In the genomic region with DNA sequence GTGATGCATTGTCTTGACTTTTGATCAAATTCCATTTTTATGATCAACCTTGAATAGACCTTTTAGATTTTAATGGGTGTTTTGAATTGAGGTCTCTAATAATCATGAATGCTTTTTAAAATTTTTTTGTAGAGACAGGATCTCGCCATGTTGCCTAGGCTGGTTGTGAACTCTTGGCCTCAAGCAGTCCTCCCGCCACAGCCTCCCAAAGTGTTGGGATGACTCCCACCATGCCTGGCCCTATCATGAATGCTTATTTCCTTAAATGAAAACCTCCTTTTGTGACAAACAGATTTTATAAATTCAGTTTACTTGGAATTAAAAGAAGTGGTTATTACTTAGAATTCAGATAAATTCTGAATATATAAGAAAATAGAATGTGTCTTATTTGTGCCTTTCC, we compare ENCODE assay signal across 22 cellular contexts.
DNase-seq lines count a peak whose midpoint lies in the region; ATAC-seq and TF ChIP-seq lines count a peak whose summit lies in the region.
"Had no signal": no experiment of that assay in that cellular context is flagged by ENCODE, and none has a peak within 500 bp of the region (broad histone marks: within the 10 kb centered on the region; RNA-seq: fewer than 3 reads in every experiment).

No MANE protein-coding gene starts in this region.

- no peak for TF ChIP-seq CTCF in heart left ventricle (IDR thresholded peaks at IDR 0.05)
- no peak for TF ChIP-seq CTCF in gastrocnemius medialis (IDR thresholded peaks at IDR 0.05 in 4 of 5, conservative IDR thresholded peaks at IDR 0.05 in 1 of 5)

- H3K36me3 ChIP-seq in heart left ventricle (peaks cover 0 to 11% (median 0%) of the 10 kb centered on the region in 9 donors), HUES48 (ENCODE audit: control insufficient read depth, insufficient read depth, low read length) (peaks cover 56% of the 10 kb centered on the region), gastrocnemius medialis (no peaks in the 10 kb centered on the region)
- H3K36me3 ChIP-seq: BE2C, SJCRH30 had no signal

- WGBS in heart left ventricle, 4 donors, result 70 to 82% (median 74%) methylated on average over 2 of the region's 2 CpGs

- DNase-seq in heart left ventricle (no peak), cardiac septum (ENCODE audit: low spot score) (no peak), epithelial cell of prostate (ENCODE audit: low read depth, low spot score) (no peak), gastrocnemius medialis (no peak), KG1 (lab: John Stamatoyannopoulos, UW) (no peak), NCI-H2227 (lab: John Stamatoyannopoulos, UW; ENCODE audit: unreplicated experiment) (no peak)
- DNase-seq: 8988T, ACHN, BE2C, Calu3, DMS79 treated with DMSO at 0.1 percent for 48 hours, Karpas-422, NCI-H1092 treated with DMSO at 0.1 percent for 48 hours, NCI-H1930, NCI-H2107, NCI-H446, NCI-H524 treated with DMSO at 0.1 percent for 48 hours, NCI-H774, SJCRH30 had no signal

- TF ChIP-seq POLR2A in heart left ventricle (IDR thresholded peaks at IDR 0.05) (no peak), gastrocnemius medialis (IDR thresholded peaks at IDR 0.05) (no peak)

- in situ Hi-C loops in gastrocnemius medialis (cut with MboI; ENCODE audit: low sequenced_read_pairs in 4 of 4), result no loop called here

- H3K4me3 ChIP-seq in heart left ventricle (peak overlapping the region in 10 of 12 donors; percentile 27 to 56 (median 46)), HUES48 (ENCODE audit: low read depth, low read length) (no peak overlapping the region), gastrocnemius medialis (peak overlapping the region in 1 of 4 donors; percentile 40)
- H3K4me3 ChIP-seq: SJCRH30 had no signal

- intact Hi-C loops in heart left ventricle (cut with DNase I) (loop anchor here in 4 of 10 donors (10.0 kb wide), 2 partner anchors 98 to 108 kb away; no protein-coding TSS in a partner anchor), cardiac septum (cut with DNase I) (no loop called here), gastrocnemius medialis (cut with DNase I; ENCODE audit: low total_unique reads) (no loop called here)

- H3K27ac ChIP-seq in heart left ventricle (peak overlapping the region in 10 of 12 donors; percentile 61 to 82 (median 77)), HUES48 (ENCODE audit: low read depth, low read length) (peak overlapping the region; percentile 80), epithelial cell of prostate (peak overlapping the region; percentile 80), gastrocnemius medialis (peak overlapping the region in 3 of 4 donors; percentile 65 to 77 (median 69))
- H3K27ac ChIP-seq: SJCRH30 had no signal

- H3K4me1 ChIP-seq in heart left ventricle (peaks cover 0 to 25% (median 15%) of the 10 kb centered on the region in 12 donors), HUES48 (ENCODE audit: control insufficient read depth, insufficient read depth, low read length) (peaks cover 8% of the 10 kb centered on the region; the same call in 1 of the 2 replicates), gastrocnemius medialis (peaks cover 13 to 19% of the 10 kb centered on the region in 2 donors)
- H3K4me1 ChIP-seq: BE2C, SJCRH30 had no signal

- H3K27me3 ChIP-seq in heart left ventricle (no peaks in the 10 kb centered on the region), HUES48 (ENCODE audit: control insufficient read depth, insufficient read depth, low read length) (no peaks in the 10 kb centered on the region), gastrocnemius medialis (no peaks in the 10 kb centered on the region)
- H3K27me3 ChIP-seq: BE2C, SJCRH30 had no signal

- H3K9me3 ChIP-seq in heart left ventricle (no peaks in the 10 kb centered on the region), HUES48 (ENCODE audit: control insufficient read depth, insufficient read depth, low read length) (no peaks in the 10 kb centered on the region), gastrocnemius medialis (no peaks in the 10 kb centered on the region)
- H3K9me3 ChIP-seq: BE2C, SJCRH30 had no signal

- ATAC-seq in heart left ventricle, result no peak
- ATAC-seq in gastrocnemius medialis, result no peak
- ATAC-seq in HG03521 (IDR thresholded peaks at IDR 0.05; ENCODE audit: unreplicated experiment), result no peak
- ATAC-seq: SK-N-SH treated with all-trans-retinoic acid at 6 μM for 48 hours had no signal

- no peak overlapping the region for H3K9ac ChIP-seq in HUES48 (ENCODE audit: low read depth, low read length)
